9 cellular contexts compared by ENCODE assay signal in genomic region chr10:17022898-17023297, GRCh38.
A peak's percentile ranks its signal among the peaks of the same experiment; 100 is the strongest.
DNase-seq lines count a peak whose midpoint lies in the region; ATAC-seq and TF ChIP-seq lines count a peak whose summit lies in the region.
"Had no signal": no experiment of that assay in that cellular context is flagged by ENCODE, and none has a peak within 500 bp of the region (broad histone marks: within the 10 kb centered on the region; RNA-seq: fewer than 3 reads in every experiment).

No MANE protein-coding gene starts in this region.

- no peak for TF ChIP-seq CTCF in CD14-positive monocyte (IDR thresholded peaks at IDR 0.05)

- DNase-seq in CD14-positive monocyte (ENCODE audit: low spot score) (peak; percentile 57), MV-4-11 (lab: John Stamatoyannopoulos, UW) (peak; percentile 51), GF-D8 (lab: John Stamatoyannopoulos, UW) (no peak), mesenteric fat pad (ENCODE audit: low spot score) (no peak), SHP77 treated with DMSO at 0.1 percent for 48 hours (lab: John Stamatoyannopoulos, UW) (no peak)
- no peak for DNase-seq in natural killer cell treated with Interleukin-12 subunit alpha and Interleukin-12 subunit beta and Interleukin-15 and Interleukin-18, amount 100 ng/mL, for 72 hours (ENCODE audit: low spot score)
- DNase-seq: DMS153 had no signal

- H3K27ac Mint-ChIP-seq in CD14-positive monocyte = peak overlapping the region; percentile 96 to 99 (median 98)
- peak overlapping the region; percentile 83 for H3K27ac Mint-ChIP-seq in dendritic cell treated with granulocyte-macrophage colony-stimulating factor and Interleukin-4, amounts not matched to agents 40 ng/mL and 50 ng/mL, for 4 days
- peak overlapping the region; percentile 92 to 95 for H3K27ac Mint-ChIP-seq in natural killer cell treated with Interleukin-12 subunit alpha and Interleukin-12 subunit beta and Interleukin-15 and Interleukin-18, amount 100 ng/mL, for 72 hours

- intact Hi-C loops in CD14-positive monocyte (cut with micrococcal nuclease) = loop anchor here in 1 of 2 donors (2.0 to 10.0 kb wide), 4 partner anchors 52 to 206 kb away; partner anchors contain the start of gene VIM
- intact Hi-C loops in dendritic cell treated with granulocyte-macrophage colony-stimulating factor and Interleukin-4, amounts not matched to agents 40 ng/mL and 50 ng/mL, for 4 days (cut with micrococcal nuclease) = loop anchor here (5.0 kb wide), 1 partner anchor 111 kb away; no protein-coding TSS in a partner anchor

- H3K36me3 Mint-ChIP-seq in CD14-positive monocyte = peaks cover 0 to 5% of the 10 kb centered on the region in 2 donors
- no peaks in the 10 kb centered on the region for H3K36me3 Mint-ChIP-seq in dendritic cell treated with granulocyte-macrophage colony-stimulating factor and Interleukin-4, amounts not matched to agents 40 ng/mL and 50 ng/mL, for 4 days (ENCODE audit: low read depth)
- H3K36me3 Mint-ChIP-seq in natural killer cell treated with Interleukin-12 subunit alpha and Interleukin-12 subunit beta and Interleukin-15 and Interleukin-18, amount 100 ng/mL, for 72 hours = peaks cover 7% of the 10 kb centered on the region

- H3K4me1 Mint-ChIP-seq in CD14-positive monocyte = peaks cover 53% of the 10 kb centered on the region
- H3K4me1 Mint-ChIP-seq in dendritic cell treated with granulocyte-macrophage colony-stimulating factor and Interleukin-4, amounts not matched to agents 40 ng/mL and 50 ng/mL, for 4 days (ENCODE audit: low read depth) = peaks cover 22% of the 10 kb centered on the region
- H3K4me1 Mint-ChIP-seq in natural killer cell treated with Interleukin-12 subunit alpha and Interleukin-12 subunit beta and Interleukin-15 and Interleukin-18, amount 100 ng/mL, for 72 hours (ENCODE audit: low read depth in 2 of 2) = peaks cover 37 to 43% of the 10 kb centered on the region in 2 donors

- peak overlapping the region; percentile 25 to 79 for H3K4me3 Mint-ChIP-seq in CD14-positive monocyte
- no peak overlapping the region for H3K4me3 Mint-ChIP-seq in dendritic cell treated with granulocyte-macrophage colony-stimulating factor and Interleukin-4, amounts not matched to agents 40 ng/mL and 50 ng/mL, for 4 days
- peak overlapping the region; percentile 75 for H3K4me3 Mint-ChIP-seq in natural killer cell treated with Interleukin-12 subunit alpha and Interleukin-12 subunit beta and Interleukin-15 and Interleukin-18, amount 100 ng/mL, for 72 hours

- H3K27me3 Mint-ChIP-seq in CD14-positive monocyte (ENCODE audit: low read depth in 3 of 3) = no peaks in the 10 kb centered on the region
- no peaks in the 10 kb centered on the region for H3K27me3 Mint-ChIP-seq in dendritic cell treated with granulocyte-macrophage colony-stimulating factor and Interleukin-4, amounts not matched to agents 40 ng/mL and 50 ng/mL, for 4 days
- H3K27me3 Mint-ChIP-seq in natural killer cell treated with Interleukin-12 subunit alpha and Interleukin-12 subunit beta and Interleukin-15 and Interleukin-18, amount 100 ng/mL, for 72 hours = no peaks in the 10 kb centered on the region

- peaks cover 6 to 13% (median 8%) of the 10 kb centered on the region in 7 donors for H3K9me3 Mint-ChIP-seq in CD14-positive monocyte
- H3K9me3 Mint-ChIP-seq in dendritic cell treated with granulocyte-macrophage colony-stimulating factor and Interleukin-4, amounts not matched to agents 40 ng/mL and 50 ng/mL, for 4 days = peaks cover 7% of the 10 kb centered on the region
- no peaks in the 10 kb centered on the region for H3K9me3 Mint-ChIP-seq in natural killer cell treated with Interleukin-12 subunit alpha and Interleukin-12 subunit beta and Interleukin-15 and Interleukin-18, amount 100 ng/mL, for 72 hours

- no peak for ATAC-seq in natural killer cell treated with Interleukin-12 subunit alpha and Interleukin-12 subunit beta and Interleukin-15 and Interleukin-18, amount 100 ng/mL, for 72 hours
- ATAC-seq in HG02970 (IDR thresholded peaks at IDR 0.05; ENCODE audit: low FRiP score, unreplicated experiment) = no peak

Comparison
In these comparisons a context has a peak if more than half of its experiments do, and no peak if none do; other contexts are left out.
1. DNase-seq: peak in CD14-positive monocyte (single experiment) and MV-4-11 (single experiment); none in natural killer cell treated with Interleukin-12 subunit alpha and Interleukin-12 subunit beta and Interleukin-15 and Interleukin-18, amount 100 ng/mL, for 72 hours (single experiment), GF-D8 (single experiment), mesenteric fat pad (single experiment) and SHP77 treated with DMSO at 0.1 percent for 48 hours (single experiment).
2. Peak in every context shown above with its lines, with median percentiles within 50 percentile points of each other: H3K27ac Mint-ChIP-seq.